ENCODE assay signal across 13 cellular contexts in genomic region chr2:226678422-226678821, GRCh38.
"Had no signal": no experiment of that assay in that cellular context is flagged by ENCODE, and none has a peak within 500 bp of the region (broad histone marks: within the 10 kb centered on the region; RNA-seq: fewer than 3 reads in every experiment).

No MANE protein-coding gene starts in this region.

- H3K27ac ChIP-seq: hepatocyte, prostate gland, spleen had no signal

- ATAC-seq: sciatic nerve had no signal

- H3K4me1 ChIP-seq: prostate gland had no signal

- H3K36me3 ChIP-seq: prostate gland, spleen had no signal

- H3K4me3 ChIP-seq: hepatocyte, prostate gland, spleen had no signal

- H3K9me3 ChIP-seq: prostate gland, spleen had no signal

- H2AFZ ChIP-seq: hepatocyte had no signal

- H3K27me3 ChIP-seq: hepatocyte, spleen had no signal

- H3K4me2 ChIP-seq: hepatocyte had no signal

- DNase-seq: activated CD4-positive, alpha-beta T cell treated with anti-CD3 and anti-CD28 coated beads for 1 hour; activated CD4-positive, alpha-beta T cell treated with anti-CD3 and anti-CD28 coated beads, Interleukin-2, amount 50 U/mL, for 4 hours; activated naive CD4-positive, alpha-beta T cell treated with Interleukin-2 at 50 U/mL for 16 hours; activated T-cell treated with anti-CD3 and anti-CD28 coated beads for 4 hours; anterior cingulate cortex; islet precursor cell; mesenchymal stem cell; nephron progenitor cell; occipital lobe; spleen had no signal
